Comparison of ENCODE assay signal across 8 cellular contexts in the genomic region with DNA sequence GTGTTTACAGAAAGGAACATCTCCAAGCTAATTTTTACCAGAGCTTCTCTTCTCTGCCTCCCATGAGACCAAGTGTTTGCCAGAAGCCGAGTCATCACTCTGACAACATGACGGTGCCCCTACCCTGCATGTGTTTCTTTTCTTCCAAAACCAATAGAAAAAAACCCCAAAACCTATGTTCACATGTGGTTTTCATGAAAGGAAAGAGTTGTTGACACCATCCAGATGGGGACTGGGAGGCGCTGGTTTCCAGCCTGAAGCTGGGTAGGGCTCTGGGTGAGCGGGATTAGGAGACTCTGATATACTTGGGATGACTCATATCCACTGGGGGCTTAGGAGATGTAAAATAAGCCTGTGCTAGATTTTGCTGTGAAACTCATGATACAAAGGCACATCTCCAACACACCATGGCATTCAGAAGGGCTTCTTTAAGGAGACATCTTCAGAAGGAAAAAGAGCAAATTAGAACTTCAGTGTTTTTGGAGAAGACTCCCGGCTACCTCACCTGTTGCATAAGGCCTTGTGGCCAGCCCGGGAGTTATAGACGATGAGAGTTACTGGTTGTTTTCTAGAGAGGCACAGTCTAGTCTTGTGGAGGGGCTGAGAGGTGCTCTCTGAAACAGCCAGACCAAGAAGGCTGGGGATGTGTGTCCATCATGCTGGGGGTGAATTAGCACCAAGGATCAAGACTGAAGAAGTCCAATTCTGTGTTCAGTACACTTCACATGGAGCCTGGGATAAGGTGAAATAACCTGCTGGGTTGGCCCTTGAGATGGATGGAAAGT.
A peak's percentile ranks its signal among the peaks of the same experiment; 100 is the strongest.
DNase-seq lines count a peak whose midpoint lies in the region; ATAC-seq, FAIRE-seq and TF ChIP-seq lines count a peak whose summit lies in the region.

No MANE protein-coding gene starts in this region.

- H3K79me2 ChIP-seq in astrocyte (ENCODE audit: insufficient read depth, low read length): no peaks in the 10 kb centered on the region

- H3K9me3 Mint-ChIP-seq in astrocyte (ENCODE audit: unreplicated experiment) (no peaks in the 10 kb centered on the region), type B pancreatic cell (peaks cover 13% of the 10 kb centered on the region), glutamatergic neuron (ENCODE audit: unreplicated experiment) (no peaks in the 10 kb centered on the region)
- H3K9me3 Mint-ChIP-seq in CD8-positive, alpha-beta memory T cell: no peaks in the 10 kb centered on the region

- H3K4me2 ChIP-seq in astrocyte (ENCODE audit: low read length): peak overlapping the region; percentile 13

- H3K9ac ChIP-seq in astrocyte (ENCODE audit: low read length): no peak overlapping the region

- no peak for FAIRE-seq in astrocyte (lab: Jason Lieb, UNC)

- H3K36me3 ChIP-seq in astrocyte (ENCODE audit: insufficient read depth, low read length): no peaks in the 10 kb centered on the region
- no peaks in the 10 kb centered on the region for H3K36me3 ChIP-seq in Peyer's patch
- no peaks in the 10 kb centered on the region for H3K36me3 ChIP-seq in CD8-positive, alpha-beta memory T cell (ENCODE audit: insufficient read depth, low read length)

- H3K27ac ChIP-seq in astrocyte (ENCODE audit: low read depth, low read length): no peak overlapping the region
- peak overlapping the region in 2 of 4 donors; percentile 25 to 64 for H3K27ac ChIP-seq in Peyer's patch
- no peak overlapping the region for H3K27ac ChIP-seq in CD8-positive, alpha-beta memory T cell (ENCODE audit: low read depth, low read length)

- POLR2A ChIA-PET in CD8-positive, alpha-beta memory T cell (lab: Charles Lee): no interaction called here

- peaks cover 14% of the 10 kb centered on the region for H3K4me1 ChIP-seq in astrocyte (ENCODE audit: insufficient read depth, low read length)
- peaks cover 0 to 5% (median 2%) of the 10 kb centered on the region in 4 donors for H3K4me1 ChIP-seq in Peyer's patch
- H3K4me1 ChIP-seq in CD8-positive, alpha-beta memory T cell (ENCODE audit: insufficient read depth, low read length): no peaks in the 10 kb centered on the region

- H3K4me3 Mint-ChIP-seq in astrocyte (ENCODE audit: unreplicated experiment) (no peak overlapping the region), type B pancreatic cell (no peak overlapping the region), glutamatergic neuron (ENCODE audit: unreplicated experiment) (no peak overlapping the region)
- no peak overlapping the region for H3K4me3 Mint-ChIP-seq in CD8-positive, alpha-beta memory T cell

- TF ChIP-seq CTCF in astrocyte (IDR thresholded peaks at IDR 0.05; ENCODE audit: insufficient read depth, low read depth, low read length) (no peak), type B pancreatic cell (conservative IDR thresholded peaks at IDR 0.05) (no peak), Peyer's patch (IDR thresholded peaks at IDR 0.05) (no peak), glutamatergic neuron (IDR thresholded peaks at IDR 0.05; ENCODE audit: partially characterized antibody, unreplicated experiment) (no peak)

- H3K36me3 Mint-ChIP-seq in astrocyte (ENCODE audit: low read depth, unreplicated experiment) (peaks cover 2% of the 10 kb centered on the region), type B pancreatic cell (peaks cover 9% of the 10 kb centered on the region), glutamatergic neuron (ENCODE audit: unreplicated experiment) (no peaks in the 10 kb centered on the region)
- H3K36me3 Mint-ChIP-seq in CD8-positive, alpha-beta memory T cell: peaks cover 0 to 7% (median 2%) of the 10 kb centered on the region in 3 donors

- CTCF ChIA-PET in CD8-positive, alpha-beta memory T cell (lab: Charles Lee): no interaction called here

- H3K4me3 ChIP-seq in astrocyte (ENCODE audit: insufficient read depth, low read depth, low read length) (no peak overlapping the region), Peyer's patch (no peak overlapping the region)
- H3K4me3 ChIP-seq in CD8-positive, alpha-beta memory T cell (ENCODE audit: low read length): no peak overlapping the region

- H3K27me3 Mint-ChIP-seq in astrocyte (ENCODE audit: low read depth, unreplicated experiment) (peaks cover 10% of the 10 kb centered on the region), type B pancreatic cell (peaks cover 4% of the 10 kb centered on the region), glutamatergic neuron (ENCODE audit: unreplicated experiment) (peaks cover 5% of the 10 kb centered on the region)
- H3K27me3 Mint-ChIP-seq in CD8-positive, alpha-beta memory T cell: peaks cover 0 to 6% of the 10 kb centered on the region in 2 donors

- H3K9me3 ChIP-seq in astrocyte (ENCODE audit: insufficient read depth, low read depth, low read length) (no peaks in the 10 kb centered on the region), Peyer's patch (no peaks in the 10 kb centered on the region)
- H3K9me3 ChIP-seq in CD8-positive, alpha-beta memory T cell (ENCODE audit: low read length): no peaks in the 10 kb centered on the region

- peak overlapping the region; percentile 68 for H3K27ac Mint-ChIP-seq in astrocyte (ENCODE audit: unreplicated experiment)
- peak overlapping the region; percentile 41 for H3K27ac Mint-ChIP-seq in type B pancreatic cell
- no peak overlapping the region for H3K27ac Mint-ChIP-seq in CD8-positive, alpha-beta memory T cell
- H3K27ac Mint-ChIP-seq in glutamatergic neuron (ENCODE audit: unreplicated experiment): no peak overlapping the region

- no peak overlapping the region for H2AFZ ChIP-seq in astrocyte (ENCODE audit: low read depth, low read length)

- ATAC-seq in HG03039 (IDR thresholded peaks at IDR 0.05; ENCODE audit: unreplicated experiment): peak; percentile 27

- no peak for TF ChIP-seq POLR2A in Peyer's patch (IDR thresholded peaks at IDR 0.05)

- H4K20me1 ChIP-seq in astrocyte (ENCODE audit: insufficient read depth, low read length): no peaks in the 10 kb centered on the region

- H3K4me1 Mint-ChIP-seq in astrocyte (ENCODE audit: low read depth, unreplicated experiment) (peaks cover 41% of the 10 kb centered on the region), type B pancreatic cell (ENCODE audit: unreplicated experiment) (peaks cover 39% of the 10 kb centered on the region), glutamatergic neuron (ENCODE audit: low read depth, unreplicated experiment) (peaks cover 3% of the 10 kb centered on the region)
- H3K4me1 Mint-ChIP-seq in CD8-positive, alpha-beta memory T cell: no peaks in the 10 kb centered on the region

- DNase-seq in stimulated activated CD4-positive, alpha-beta T cell treated with anti-CD3 and anti-CD28 coated beads, Interleukin-1b, Interleukin-23, amount 100 ng/mL, for 48 hours: peak; percentile 4
- no peak for DNase-seq in stimulated activated CD4-positive, alpha-beta T cell treated with anti-CD3 and anti-CD28 coated beads, Interleukin-4, amount 100 ng/mL, for 1 hour
- peak; percentile 62 for DNase-seq in astrocyte (ENCODE audit: low read depth)
- no peak for DNase-seq in type B pancreatic cell (ENCODE audit: extremely low spot score, unreplicated experiment)
- DNase-seq in Peyer's patch: no peak
- DNase-seq in CD8-positive, alpha-beta memory T cell: no peak
- no peak for DNase-seq in glutamatergic neuron

- peaks cover 39% of the 10 kb centered on the region for H3K27me3 ChIP-seq in astrocyte (ENCODE audit: insufficient read depth, low read length)
- H3K27me3 ChIP-seq in Peyer's patch: no peaks in the 10 kb centered on the region
- no peaks in the 10 kb centered on the region for H3K27me3 ChIP-seq in CD8-positive, alpha-beta memory T cell (ENCODE audit: insufficient read depth, low read length, poor library complexity, severe bottlenecking)

Comparison
In these comparisons a context has a peak if more than half of its experiments do, and no peak if none do; other contexts are left out.
1. DNase-seq: peak in stimulated activated CD4-positive, alpha-beta T cell treated with anti-CD3 and anti-CD28 coated beads, Interleukin-1b, Interleukin-23, amount 100 ng/mL, for 48 hours (single experiment) and astrocyte (single experiment); none in stimulated activated CD4-positive, alpha-beta T cell treated with anti-CD3 and anti-CD28 coated beads, Interleukin-4, amount 100 ng/mL, for 1 hour (single experiment), type B pancreatic cell (single experiment), Peyer's patch (0 of 3), CD8-positive, alpha-beta memory T cell (0 of 5) and glutamatergic neuron (single experiment).
2. H3K27ac Mint-ChIP-seq: peak in astrocyte (single experiment) and type B pancreatic cell (single experiment); none in CD8-positive, alpha-beta memory T cell (0 of 8) and glutamatergic neuron (single experiment).